ENCODE assay signal across 9 cellular contexts in the genomic region with DNA sequence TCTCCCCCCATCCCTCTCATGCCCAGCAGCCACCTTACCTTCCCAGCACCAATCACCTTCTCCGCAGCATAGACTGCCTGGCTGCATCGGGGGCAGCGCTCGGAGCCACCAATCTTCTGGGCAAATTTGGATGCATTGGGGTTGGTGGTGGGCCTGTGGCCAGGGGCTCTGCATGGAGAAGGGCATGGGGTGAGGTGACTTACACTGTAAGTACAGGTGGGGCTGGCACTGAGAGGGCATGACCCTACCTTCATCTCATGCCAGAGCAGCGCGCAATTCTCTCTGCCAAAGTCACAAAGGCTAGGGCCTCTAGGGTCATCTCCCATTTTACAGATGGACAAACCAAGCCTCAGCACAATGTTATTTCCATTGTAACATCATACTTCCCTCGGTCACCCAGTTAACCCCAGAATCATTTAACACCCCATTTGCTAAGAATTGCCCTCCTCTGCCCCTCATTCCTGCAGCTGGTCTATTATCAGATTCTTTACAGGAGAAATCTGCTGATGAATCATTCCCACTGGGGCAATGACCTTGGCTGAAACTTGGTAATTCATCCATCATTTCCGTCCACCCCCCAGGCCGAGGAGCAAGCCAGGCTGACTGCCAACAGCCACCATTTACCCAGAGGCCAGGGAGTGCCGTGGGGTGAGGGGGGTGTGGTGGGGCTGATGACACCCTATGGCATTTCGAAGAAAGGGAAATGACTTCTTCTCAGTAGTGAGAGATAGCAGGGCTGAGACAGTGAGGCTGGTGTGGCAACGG. TPM values are rescaled to one million over a fixed set of nuclear protein-coding genes. Genes with fewer than 3 reads are reported as not detected.
DNase-seq lines count a peak whose midpoint lies in the region; ATAC-seq lines count a peak whose summit lies in the region.
"Had no signal": no experiment of that assay in that cellular context is flagged by ENCODE, and none has a peak within 500 bp of the region (broad histone marks: within the 10 kb centered on the region; RNA-seq: fewer than 3 reads in every experiment).

No MANE protein-coding gene starts in this region.

- DNase-seq in AG20443 (ENCODE audit: low spot score) (peak; percentile 95), RPMI8226 (peak; percentile 24), non-pigmented ciliary epithelial cell (ENCODE audit: low read depth) (peak; percentile 63), RKO (ENCODE audit: low spot score) (no peak), NCI-H82 treated with DMSO at 0.1 percent for 48 hours (lab: John Stamatoyannopoulos, UW; ENCODE audit: unreplicated experiment) (no peak)
- DNase-seq in activated CD4-positive, alpha-beta T cell treated with anti-CD3 and anti-CD28 coated beads, Interleukin-2, amount 50 U/mL, for 4 hours = no peak
- DNase-seq: GDM1 had no signal

- peak; percentile 67 for ATAC-seq in esophagus mucosa
- ATAC-seq in GM18498 (IDR thresholded peaks at IDR 0.05; ENCODE audit: unreplicated experiment) = no peak

RNA-seq across cellular contexts. Expression of a gene that starts 17.9 kb away (rescaled TPM):
- total RNA-seq in esophagus mucosa = 115 TPM

RNA-seq across cellular contexts. Expression of a gene that starts 20.0 kb away (rescaled TPM):
- total RNA-seq in esophagus mucosa = 78.6 TPM

RNA-seq across cellular contexts. Expression of a gene that starts 49.9 kb away (rescaled TPM):
- 26.4 TPM for total RNA-seq in esophagus mucosa

Comparison
In these comparisons a context has a peak if more than half of its experiments do, and no peak if none do; other contexts are left out.
1. DNase-seq: peak in AG20443 (single experiment), RPMI8226 (single experiment) and non-pigmented ciliary epithelial cell (single experiment); none in RKO (single experiment), NCI-H82 treated with DMSO at 0.1 percent for 48 hours (single experiment) and activated CD4-positive, alpha-beta T cell treated with anti-CD3 and anti-CD28 coated beads, Interleukin-2, amount 50 U/mL, for 4 hours (0 of 2).